22 cellular contexts compared by ENCODE assay signal in the genomic region with DNA sequence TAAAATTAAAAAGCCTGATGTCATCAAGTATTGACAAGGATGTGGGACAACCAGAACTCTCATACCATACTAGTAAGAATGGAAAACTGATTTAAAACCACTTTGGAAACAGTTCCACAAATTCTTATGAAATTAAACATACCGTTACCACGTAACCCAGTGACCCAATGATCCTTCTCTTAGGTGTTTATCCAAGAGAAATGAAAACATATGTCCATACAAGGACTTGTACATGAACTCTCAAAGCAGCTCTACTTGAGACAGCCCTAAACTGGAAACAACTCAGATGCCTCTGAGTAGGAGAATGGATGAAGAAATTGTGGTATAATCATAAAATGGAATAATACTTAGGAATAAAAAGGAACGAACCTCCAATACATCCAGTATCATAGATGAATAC.
DNase-seq lines count a peak whose midpoint lies in the region; ATAC-seq and TF ChIP-seq lines count a peak whose summit lies in the region.
"Had no signal": no experiment of that assay in that cellular context is flagged by ENCODE, and none has a peak within 500 bp of the region (broad histone marks: within the 10 kb centered on the region; RNA-seq: fewer than 3 reads in every experiment).

No MANE protein-coding gene starts in this region.

- no peaks in the 10 kb centered on the region for H3K27me3 ChIP-seq in brain microvascular endothelial cell (replicated peaks)

- no peak overlapping the region for H3K27ac ChIP-seq in brain microvascular endothelial cell
- no peak overlapping the region for H3K27ac ChIP-seq in substantia nigra (ENCODE audit: low read depth, low read length, poor library complexity, severe bottlenecking)
- H3K27ac ChIP-seq: A549 had no signal

- DNase-seq in HFF-Myc (ENCODE audit: extremely low read depth, low read depth) (peak; percentile 22), brain microvascular endothelial cell (peak; percentile 13), fibroblast of the conjunctiva (ENCODE audit: low read depth) (peak; percentile 24), substantia nigra (lab: John Stamatoyannopoulos, UW) (no peak), COLO668 (lab: John Stamatoyannopoulos, UW; ENCODE audit: unreplicated experiment) (no peak)
- DNase-seq: DMS153, GOT3, Karpas-422, NCI-H1092 treated with DMSO at 0.1 percent for 48 hours, NCI-H1436, NCI-H187, NCI-H2081 treated with DMSO at 0.1 percent for 48 hours, NCI-H2171, NCI-H226, NCI-H510A, NCI-H69, RPMI8226, SHP77 had no signal

- no peak for ATAC-seq in HG03521 (IDR thresholded peaks at IDR 0.05; ENCODE audit: unreplicated experiment)
- no peak for ATAC-seq in HG02642 (IDR thresholded peaks at IDR 0.05; ENCODE audit: poor library complexity, unreplicated experiment)
- ATAC-seq: A549 had no signal

- H3K4me3 ChIP-seq in HFF-Myc (replicated peaks; ENCODE audit: low read depth, low read length) (no peak overlapping the region), brain microvascular endothelial cell (ENCODE audit: low read depth, low read length) (no peak overlapping the region)
- H3K4me3 ChIP-seq: A549, HAP-1 had no signal

- H3K36me3 ChIP-seq in brain microvascular endothelial cell (replicated peaks) = no peaks in the 10 kb centered on the region
- H3K36me3 ChIP-seq: HAP-1 had no signal

- in situ Hi-C loops in brain microvascular endothelial cell (cut with HindIII; ENCODE audit: low pct_ligation_motif_present, low sequenced_read_pairs) = no loop called here

- TF ChIP-seq CTCF in HFF-Myc (IDR thresholded peaks at IDR 0.05; ENCODE audit: low read depth, low read length, missing control alignments) (no peak), brain microvascular endothelial cell (IDR thresholded peaks at IDR 0.05; ENCODE audit: low read depth, low read length, missing control alignments) (no peak)

Comparison
In these comparisons a context has a peak if more than half of its experiments do, and no peak if none do; other contexts are left out.
1. DNase-seq: peak in HFF-Myc (single experiment), brain microvascular endothelial cell (single experiment) and fibroblast of the conjunctiva (single experiment); none in substantia nigra (0 of 49) and COLO668 (single experiment).